ENCODE assay signal across 9 cellular contexts in the genomic region with DNA sequence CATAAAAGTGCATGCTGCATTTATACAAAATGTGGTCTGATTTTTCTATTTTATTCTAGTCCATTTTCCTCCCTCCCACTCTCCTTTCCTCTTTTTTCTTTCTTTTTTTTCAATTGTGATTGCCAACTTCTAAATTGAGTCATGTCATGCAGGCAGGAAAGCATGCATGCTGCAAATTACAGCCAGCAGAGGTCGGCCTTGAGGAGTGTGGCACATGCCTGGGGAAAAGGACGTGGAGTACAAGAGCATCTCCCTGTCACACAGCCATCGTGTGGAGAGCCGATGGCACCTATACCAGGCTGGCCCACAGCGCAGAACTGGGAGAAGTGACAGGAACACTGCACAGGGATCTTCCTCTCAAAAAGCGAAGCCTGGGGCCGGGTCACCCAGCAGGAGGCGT. TPM values are rescaled to one million over a fixed set of nuclear protein-coding genes. Genes with fewer than 3 reads are reported as not detected.
DNase-seq lines count a peak whose midpoint lies in the region; ATAC-seq and TF ChIP-seq lines count a peak whose summit lies in the region.
"Had no signal": no experiment of that assay in that cellular context is flagged by ENCODE, and none has a peak within 500 bp of the region (broad histone marks: within the 10 kb centered on the region; RNA-seq: fewer than 3 reads in every experiment).

No MANE protein-coding gene starts in this region.

- intact Hi-C loops in lower lobe of right lung (cut with DNase I): no loop called here

- H3K4me3 ChIP-seq in SK-N-SH (ENCODE audit: low read depth in 2 of 2, low read length in 1 of 2) (no peak overlapping the region), lower lobe of right lung (no peak overlapping the region), tibial nerve (no peak overlapping the region)

- H2AFZ ChIP-seq in SK-N-SH (ENCODE audit: low read depth): no peak overlapping the region

- no peak overlapping the region for H3K9ac ChIP-seq in SK-N-SH

- peak; percentile 28; the same call in 1 of the 2 replicates for TF ChIP-seq RAD21 in SK-N-SH (IDR thresholded peaks at IDR 0.05; ENCODE audit: low read length)

- peaks cover 0 to 4% of the 10 kb centered on the region in 2 experiments; a peak in 1 of 4 replicates for H3K4me1 ChIP-seq in SK-N-SH (ENCODE audit: control insufficient read depth in 1 of 2, insufficient read depth in 2 of 2, low read depth in 1 of 2, low read length in 1 of 2)
- H3K4me1 ChIP-seq in lower lobe of right lung: no peaks in the 10 kb centered on the region
- no peaks in the 10 kb centered on the region for H3K4me1 ChIP-seq in tibial nerve

- no peaks in the 10 kb centered on the region for H3K9me3 ChIP-seq in SK-N-SH
- peaks cover 6% of the 10 kb centered on the region for H3K9me3 ChIP-seq in lower lobe of right lung
- peaks cover 0 to 20% (median 0%) of the 10 kb centered on the region in 4 donors for H3K9me3 ChIP-seq in tibial nerve

- CTCF ChIA-PET in SK-N-SH (lab: Yijun Ruan, JAX): no interaction called here

- H3K9me2 ChIP-seq in SK-N-SH: no peaks in the 10 kb centered on the region

- TF ChIP-seq CTCF in SK-N-SH (IDR thresholded peaks at IDR 0.05) (peak; percentile 42), lower lobe of right lung (IDR thresholded peaks at IDR 0.05) (no peak), tibial nerve (IDR thresholded peaks at IDR 0.05) (no peak)

- POLR2A ChIA-PET in SK-N-SH (lab: Yijun Ruan, JAX): no interaction called here

- no peaks in the 10 kb centered on the region for H3F3A ChIP-seq in SK-N-SH (replicated peaks; ENCODE audit: insufficient read depth)

- H3K4me2 ChIP-seq in SK-N-SH: no peak overlapping the region

- no peaks in the 10 kb centered on the region for H3K79me2 ChIP-seq in SK-N-SH (ENCODE audit: insufficient read depth)

- H3K27ac ChIP-seq in SK-N-SH (ENCODE audit: low read depth in 2 of 2, low read length in 1 of 2): no peak overlapping the region
- H3K27ac ChIP-seq in lower lobe of right lung: no peak overlapping the region
- H3K27ac ChIP-seq in tibial nerve: no peak overlapping the region

- peak; percentile 57 to 65 (median 59) for DNase-seq in stimulated activated CD4-positive, alpha-beta T cell treated with anti-CD3 and anti-CD28 coated beads, Interleukin-12 subunit alpha, Interleukin-12 subunit beta, amount 100 ng/mL, for 48 hours (ENCODE audit: low read depth in 2 of 3, low spot score in 1 of 3)
- no peak for DNase-seq in stimulated activated CD4-positive, alpha-beta T cell treated with anti-CD3 and anti-CD28 coated beads, Interleukin-12 subunit alpha, Interleukin-12 subunit beta, amount 100 ng/mL, for 4 hours
- DNase-seq in SK-N-SH: no peak
- DNase-seq in fibroblast of gingiva (ENCODE audit: low read depth): peak; percentile 16
- DNase-seq in lower lobe of right lung: no peak
- DNase-seq in tibial nerve (ENCODE audit: low spot score in 2 of 2): no peak

- ATAC-seq in lower lobe of right lung (no peak), HG02610 (IDR thresholded peaks at IDR 0.05; ENCODE audit: unreplicated experiment) (no peak), GM21447 (IDR thresholded peaks at IDR 0.05; ENCODE audit: unreplicated experiment) (no peak)

- H4K20me1 ChIP-seq in SK-N-SH (ENCODE audit: insufficient read depth): no peaks in the 10 kb centered on the region

- WGBS in SK-N-SH (ENCODE audit: low lambda C conversion rate): 61% methylated on average over 8 of the region's 8 CpGs
- WGBS in tibial nerve, 2 donors: 78 to 79% methylated on average over 8 of the region's 8 CpGs

- H3K27me3 ChIP-seq in SK-N-SH (ENCODE audit: insufficient read depth) (no peaks in the 10 kb centered on the region), lower lobe of right lung (ENCODE audit: low read depth) (no peaks in the 10 kb centered on the region), tibial nerve (no peaks in the 10 kb centered on the region)

- no peak for TF ChIP-seq POLR2A in tibial nerve (IDR thresholded peaks at IDR 0.05)

- H3K36me3 ChIP-seq in SK-N-SH (replicated peaks in 1 of 2; ENCODE audit: control insufficient read depth in 1 of 2, insufficient read depth in 2 of 2, low read length in 1 of 2): no peaks in the 10 kb centered on the region
- H3K36me3 ChIP-seq in lower lobe of right lung: no peaks in the 10 kb centered on the region
- H3K36me3 ChIP-seq in tibial nerve: no peaks in the 10 kb centered on the region

- TF ChIP-seq EP300 in SK-N-SH (IDR thresholded peaks at IDR 0.05; ENCODE audit: borderline replicate concordance in 1 of 2, low read depth in 1 of 2, low read length in 1 of 2) (no peak), tibial nerve (IDR thresholded peaks at IDR 0.05) (no peak)

TF ChIP-seq in SK-N-SH, 30 proteins besides CTCF, POLR2A, EP300 and RAD21:
- TF ChIP-seq CHD2 (IDR thresholded peaks at IDR 0.05; ENCODE audit: low read length, partially characterized antibody): no peak
- TF ChIP-seq, protein P1, sequence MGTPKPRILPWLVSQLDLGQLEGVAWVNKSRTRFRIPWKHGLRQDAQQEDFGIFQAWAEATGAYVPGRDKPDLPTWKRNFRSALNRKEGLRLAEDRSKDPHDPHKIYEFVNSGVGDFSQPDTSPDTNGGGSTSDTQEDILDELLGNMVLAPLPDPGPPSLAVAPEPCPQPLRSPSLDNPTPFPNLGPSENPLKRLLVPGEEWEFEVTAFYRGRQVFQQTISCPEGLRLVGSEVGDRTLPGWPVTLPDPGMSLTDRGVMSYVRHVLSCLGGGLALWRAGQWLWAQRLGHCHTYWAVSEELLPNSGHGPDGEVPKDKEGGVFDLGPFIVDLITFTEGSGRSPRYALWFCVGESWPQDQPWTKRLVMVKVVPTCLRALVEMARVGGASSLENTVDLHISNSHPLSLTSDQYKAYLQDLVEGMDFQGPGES (IDR thresholded peaks at IDR 0.05; ENCODE audit: low read depth, low read length): no peak
- peak; percentile 37; the same call in 1 of the 2 replicates for TF ChIP-seq SMC3 (IDR thresholded peaks at IDR 0.05; ENCODE audit: low read depth, low read length)
- no peak for TF ChIP-seq EZH2phosphoT487 (IDR thresholded peaks at IDR 0.05; ENCODE audit: borderline replicate concordance, low read depth)
- TF ChIP-seq, protein P2, sequence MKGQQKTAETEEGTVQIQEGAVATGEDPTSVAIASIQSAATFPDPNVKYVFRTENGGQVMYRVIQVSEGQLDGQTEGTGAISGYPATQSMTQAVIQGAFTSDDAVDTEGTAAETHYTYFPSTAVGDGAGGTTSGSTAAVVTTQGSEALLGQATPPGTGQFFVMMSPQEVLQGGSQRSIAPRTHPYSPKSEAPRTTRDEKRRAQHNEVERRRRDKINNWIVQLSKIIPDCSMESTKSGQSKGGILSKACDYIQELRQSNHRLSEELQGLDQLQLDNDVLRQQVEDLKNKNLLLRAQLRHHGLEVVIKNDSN (IDR thresholded peaks at IDR 0.05; ENCODE audit: borderline replicate concordance, low read depth): no peak
- no peak for TF ChIP-seq RXRA (IDR thresholded peaks at IDR 0.05; ENCODE audit: borderline replicate concordance, low read depth)
- no peak for TF ChIP-seq TEAD4 (IDR thresholded peaks at IDR 0.05; ENCODE audit: borderline replicate concordance, insufficient read depth)
- TF ChIP-seq GATA2 (CRISPR knock-in tag; IDR thresholded peaks at IDR 0.05): no peak

RNA-seq across cellular contexts. Expression of a gene that starts 17.8 kb away (rescaled TPM):
- not detected in 2 replicates for polyA plus RNA-seq in SK-N-SH (2012; rRNA removed)
- polyA plus RNA-seq in SK-N-SH (2012; cell fraction: cytosol; rRNA removed): not detected in 2 replicates
- 0.02 TPM in 1 of 2 replicates, not detected in the other for polyA plus RNA-seq in SK-N-SH (2012; cell fraction: nucleus; rRNA removed)
- not detected for total RNA-seq in lower lobe of right lung
- under 1 TPM in 1 of 4 donors, not detected in 3; under 0.01 TPM for total RNA-seq in tibial nerve
- total RNA-seq: skeletal muscle tissue had no signal

RNA-seq across cellular contexts. Expression of a gene that starts 57.0 kb away (rescaled TPM):
- polyA plus RNA-seq in SK-N-SH (2012; rRNA removed): 18.4 and 18.9 TPM in 2 replicates
- 20.8 and 22.9 TPM in 2 replicates for polyA plus RNA-seq in SK-N-SH (2012; cell fraction: cytosol; rRNA removed)
- polyA plus RNA-seq in SK-N-SH (2012; cell fraction: nucleus; rRNA removed): 8.8 and 15.5 TPM in 2 replicates
- 8.7 TPM for total RNA-seq in lower lobe of right lung
- total RNA-seq in tibial nerve: 10 to 100 TPM; 14.1 to 17.8 (median 15.7) TPM

Comparison
In these comparisons a context has a peak if more than half of its experiments do, and no peak if none do; other contexts are left out.
1. DNase-seq: peak in stimulated activated CD4-positive, alpha-beta T cell treated with anti-CD3 and anti-CD28 coated beads, Interleukin-12 subunit alpha, Interleukin-12 subunit beta, amount 100 ng/mL, for 48 hours (3 of 3) and fibroblast of gingiva (single experiment); none in stimulated activated CD4-positive, alpha-beta T cell treated with anti-CD3 and anti-CD28 coated beads, Interleukin-12 subunit alpha, Interleukin-12 subunit beta, amount 100 ng/mL, for 4 hours (single experiment), SK-N-SH (single experiment), lower lobe of right lung (single experiment) and tibial nerve (0 of 2).